Comparison of ENCODE assay signal across 8 cellular contexts in genomic region chr4:83356899-83357661, GRCh38. TPM values are rescaled to one million over a fixed set of nuclear protein-coding genes. Genes with fewer than 3 reads are reported as not detected.
DNase-seq lines count a peak whose midpoint lies in the region; ATAC-seq, FAIRE-seq and TF ChIP-seq lines count a peak whose summit lies in the region.

No MANE protein-coding gene starts in this region.

- DNase-seq in Caki2 (ENCODE audit: low read depth) (peak; percentile 60), RCC 7860 (ENCODE audit: low spot score) (peak; percentile 80), fibroblast of peridontal ligament (ENCODE audit: extremely low read depth) (peak; percentile 98), stromal cell of bone marrow (ENCODE audit: low read depth) (peak; percentile 92), SKM-1 (lab: John Stamatoyannopoulos, UW; ENCODE audit: unreplicated experiment) (no peak), NCI-H2081 treated with DMSO at 0.1 percent for 48 hours (lab: John Stamatoyannopoulos, UW) (no peak), mucosa of descending colon (no peak)

- H3K9me3 ChIP-seq in mucosa of descending colon = peaks cover 3% of the 10 kb centered on the region

- ATAC-seq in GM21786 (IDR thresholded peaks at IDR 0.05; ENCODE audit: unreplicated experiment) (peak; percentile 63), mucosa of descending colon (no peak)

- H3K36me3 ChIP-seq in mucosa of descending colon (ENCODE audit: low read depth) = no peaks in the 10 kb centered on the region

- no peaks in the 10 kb centered on the region for H3K4me1 ChIP-seq in mucosa of descending colon (ENCODE audit: low read depth)

- in situ Hi-C loops in Caki2 (cut with HindIII; ENCODE audit: low pct_unique_long_range_greater_than_20kb, low sequenced_read_pairs) = no loop called here

- TF ChIP-seq CTCF in mucosa of descending colon (IDR thresholded peaks at IDR 0.05) = no peak

- H3K4me3 ChIP-seq in mucosa of descending colon = no peak overlapping the region

- intact Hi-C loops in mucosa of descending colon (cut with DNase I, micrococcal nuclease) = no loop called here

- FAIRE-seq in RCC 7860 (lab: Jason Lieb, UNC) = peak; percentile 89

RNA-seq across cellular contexts. Expression of gene HPSE, which starts 22.4 kb away (rescaled TPM):
- 1.6 and 2.9 TPM in 2 replicates for total RNA-seq in Caki2 (2014; rRNA removed; shearing (Covaris generic); ENCODE audit: low replicate concordance)
- total RNA-seq in mucosa of descending colon = 10 to 100 TPM in 2 of 3 donors, 1 to 10 TPM in 1; 6.9 to 17.2 (median 14.0) TPM

Comparison
In these comparisons a context has a peak if more than half of its experiments do, and no peak if none do; other contexts are left out.
1. DNase-seq: peak in Caki2 (single experiment), RCC 7860 (single experiment), fibroblast of peridontal ligament (single experiment) and stromal cell of bone marrow (single experiment); none in SKM-1 (single experiment), NCI-H2081 treated with DMSO at 0.1 percent for 48 hours (single experiment) and mucosa of descending colon (0 of 3).